Comparison of ENCODE assay signal across 7 cellular contexts in genomic region chr19:13154241-13154778, GRCh38. TPM values are rescaled to one million over a fixed set of nuclear protein-coding genes. Genes with fewer than 3 reads are reported as not detected.
A peak's percentile ranks its signal among the peaks of the same experiment; 100 is the strongest.
DNase-seq lines count a peak whose midpoint lies in the region; ATAC-seq, FAIRE-seq and TF ChIP-seq lines count a peak whose summit lies in the region.

No MANE protein-coding gene starts in this region.

- DNase-seq in GM12891 (ENCODE audit: insufficient read length, low spot score) (no peak), NCI-H2171 treated with DMSO at 0.1 percent for 48 hours (lab: John Stamatoyannopoulos, UW) (peak; percentile 55), medulla oblongata (ENCODE audit: extremely low spot score) (peak; percentile 84)
- DNase-seq in activated CD4-positive, alpha-beta T cell treated with anti-CD3 and anti-CD28 coated beads, Interleukin-2, amount 50 U/mL, for 24 hours (ENCODE audit: low read depth in 1 of 2, low spot score in 1 of 2) = peak; percentile 45 to 51
- DNase-seq in effector CD4-positive, alpha-beta T cell = peak; percentile 31
- DNase-seq in stimulated activated CD8-positive, alpha-beta memory T cell treated with anti-CD3 and anti-CD28 coated beads, Interleukin-7, amount 100 ng/mL, for 4 hours (ENCODE audit: low read depth in 2 of 2) = peak; percentile 61 to 64

- no peak for ATAC-seq in HG02798 (IDR thresholded peaks at IDR 0.05; ENCODE audit: poor library complexity, unreplicated experiment)

- FAIRE-seq in GM12891 (lab: Jason Lieb, UNC) = peak; percentile 74

- TF ChIP-seq POLR2A in GM12891 (IDR thresholded peaks at IDR 0.05; ENCODE audit: low read depth, low read length) = no peak; the same call in 1 of the 2 replicates

TF ChIP-seq in GM12891, 5 proteins besides CTCF, POLR2A, EP300 and RAD21:
- TF ChIP-seq POU2F2 (IDR thresholded peaks at IDR 0.05; ENCODE audit: low read depth, low read length) (peak; percentile 2; the same call in 1 of the 2 replicates), POLR2AphosphoS5 (IDR thresholded peaks at IDR 0.05; ENCODE audit: low read depth, low read length) (no peak; the same call in 1 of the 2 replicates), PAX5 (IDR thresholded peaks at IDR 0.05; ENCODE audit: insufficient read depth, low read length, severe bottlenecking) (no peak), SPI1 (IDR thresholded peaks at IDR 0.05; ENCODE audit: low read depth, low read length) (no peak), TAF1 (IDR thresholded peaks at IDR 0.05; ENCODE audit: low read depth, low read length) (peak; percentile 37)

RNA-seq across cellular contexts. Expression of gene IER2, which starts 4.1 kb away (rescaled TPM):
- polyA plus RNA-seq in GM12891 (2012; ENCODE audit: low read depth, missing spikeins) = 61.4 TPM

RNA-seq across cellular contexts. Expression of gene STX10, which starts 4.1 kb away (rescaled TPM):
- polyA plus RNA-seq in GM12891 (2012; ENCODE audit: low read depth, missing spikeins) = 42.4 TPM

RNA-seq across cellular contexts. Expression of gene NACC1, which starts 36.2 kb away (rescaled TPM):
- polyA plus RNA-seq in GM12891 (2012; ENCODE audit: low read depth, missing spikeins) = 24.0 TPM

RNA-seq across cellular contexts. Expression of gene TRMT1, which starts 37.8 kb away (rescaled TPM):
- 39.2 TPM for polyA plus RNA-seq in GM12891 (2012; ENCODE audit: low read depth, missing spikeins)

RNA-seq across cellular contexts. Expression of gene LYL1, which starts 51.7 kb away (rescaled TPM):
- 5.6 TPM for polyA plus RNA-seq in GM12891 (2012; ENCODE audit: low read depth, missing spikeins)
